8 cellular contexts compared by ENCODE assay signal in the genomic region with DNA sequence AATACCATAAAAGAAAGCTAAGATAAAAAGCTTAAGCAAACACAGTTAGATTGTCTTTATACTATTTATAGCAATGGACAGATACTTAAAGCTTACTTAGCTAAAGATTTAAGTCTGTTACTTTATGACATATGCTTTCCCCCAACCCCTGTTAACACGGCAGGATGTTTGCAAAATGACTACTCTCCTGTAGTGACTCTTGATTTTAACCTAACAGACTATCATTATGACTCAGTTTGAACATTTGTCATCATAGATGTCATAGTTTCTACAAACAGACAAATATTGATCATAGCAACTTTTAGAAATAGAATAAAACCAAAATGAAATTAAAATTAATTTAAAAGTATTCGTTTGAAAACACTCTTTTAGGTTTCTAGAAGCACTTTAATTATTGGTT. TPM values are rescaled to one million over a fixed set of nuclear protein-coding genes. Genes with fewer than 3 reads are reported as not detected.
DNase-seq lines count a peak whose midpoint lies in the region; ATAC-seq, FAIRE-seq and TF ChIP-seq lines count a peak whose summit lies in the region.

No MANE protein-coding gene starts in this region.

- no peak for TF ChIP-seq RAD21 in SK-N-SH (IDR thresholded peaks at IDR 0.05; ENCODE audit: low read length)

- ATAC-seq in GM18502 (IDR thresholded peaks at IDR 0.05; ENCODE audit: poor library complexity, unreplicated experiment) (peak; percentile 99), GM21381 (IDR thresholded peaks at IDR 0.05; ENCODE audit: unreplicated experiment) (peak; percentile 91), HG03378 (IDR thresholded peaks at IDR 0.05; ENCODE audit: unreplicated experiment) (peak; percentile 97)

- no peaks in the 10 kb centered on the region for H3K9me2 ChIP-seq in SK-N-SH

- H2BK12ac ChIP-seq in trophoblast cell (ENCODE audit: low read length), result no peak overlapping the region

- H4K8ac ChIP-seq in trophoblast cell (ENCODE audit: low read depth, low read length), result no peak overlapping the region

- no peak overlapping the region for H3K27ac ChIP-seq in SK-N-SH (ENCODE audit: low read depth in 2 of 2, low read length in 1 of 2)
- no peak overlapping the region for H3K27ac ChIP-seq in trophoblast cell (ENCODE audit: low read depth, low read length)

- H3K4me1 ChIP-seq in SK-N-SH (ENCODE audit: control insufficient read depth in 1 of 2, insufficient read depth in 2 of 2, low read depth in 1 of 2, low read length in 1 of 2), result no peaks in the 10 kb centered on the region
- H3K4me1 ChIP-seq in trophoblast cell (ENCODE audit: control insufficient read depth in 1 of 2, insufficient read depth in 2 of 2, low read length in 2 of 2), result no peaks in the 10 kb centered on the region

- WGBS in SK-N-SH (ENCODE audit: low lambda C conversion rate), result 56% methylated on average over 2 of the region's 2 CpGs
- WGBS in trophoblast cell (ENCODE audit: extremely low coverage, insufficient coverage, insufficient read length), result no CpG with 5 or more reads among the region's 2 CpGs

- 0 out of 2 replicates have a peak, but pooled peaks cover 3% of the 10 kb centered on the region for H3K9me3 ChIP-seq in SK-N-SH
- H3K9me3 ChIP-seq in trophoblast cell (ENCODE audit: insufficient read depth, low read depth, low read length), result no peaks in the 10 kb centered on the region

- H3K23ac ChIP-seq in trophoblast cell (ENCODE audit: low read length), result no peak overlapping the region

- H2BK5ac ChIP-seq in trophoblast cell (ENCODE audit: low read depth, low read length, poor library complexity), result no peak overlapping the region

- H3K4me2 ChIP-seq in SK-N-SH (no peak overlapping the region), trophoblast cell (ENCODE audit: low read length) (no peak overlapping the region)

- no peaks in the 10 kb centered on the region for H4K20me1 ChIP-seq in SK-N-SH (ENCODE audit: insufficient read depth)

- no peaks in the 10 kb centered on the region for H3K79me2 ChIP-seq in SK-N-SH (ENCODE audit: insufficient read depth)
- H3K79me2 ChIP-seq in trophoblast cell (ENCODE audit: control insufficient read depth, insufficient read depth, low read length, poor library complexity), result no peaks in the 10 kb centered on the region

- no peak for FAIRE-seq in bronchial epithelial cell (lab: Jason Lieb, UNC)

- H3K9ac ChIP-seq in SK-N-SH, result no peak overlapping the region
- H3K9ac ChIP-seq in trophoblast cell (ENCODE audit: low read length), result no peak overlapping the region

- H3K36me3 ChIP-seq in bronchial epithelial cell (ENCODE audit: control insufficient read depth, insufficient read depth, low read length), result no peaks in the 10 kb centered on the region
- no peaks in the 10 kb centered on the region for H3K36me3 ChIP-seq in SK-N-SH (replicated peaks in 1 of 2; ENCODE audit: control insufficient read depth in 1 of 2, insufficient read depth in 2 of 2, low read length in 1 of 2)
- H3K36me3 ChIP-seq in trophoblast cell (ENCODE audit: control insufficient read depth in 1 of 2, insufficient read depth in 2 of 2, low read length in 2 of 2), result no peaks in the 10 kb centered on the region

- no peak overlapping the region for H4K91ac ChIP-seq in trophoblast cell (ENCODE audit: low read depth, low read length)

- no peaks in the 10 kb centered on the region for H3K27me3 ChIP-seq in bronchial epithelial cell (ENCODE audit: control insufficient read depth, insufficient read depth, low read length)
- no peaks in the 10 kb centered on the region for H3K27me3 ChIP-seq in SK-N-SH (ENCODE audit: insufficient read depth)
- no peaks in the 10 kb centered on the region for H3K27me3 ChIP-seq in trophoblast cell (ENCODE audit: insufficient read depth, low read length)

- no peak overlapping the region for H3K4ac ChIP-seq in trophoblast cell (ENCODE audit: low read depth, low read length)

- no peak overlapping the region for H3K18ac ChIP-seq in trophoblast cell (ENCODE audit: low read length)

- H2BK120ac ChIP-seq in trophoblast cell (ENCODE audit: insufficient read depth, low read length, poor library complexity), result no peak overlapping the region

- no peaks in the 10 kb centered on the region for H3F3A ChIP-seq in SK-N-SH (replicated peaks; ENCODE audit: insufficient read depth)

- POLR2A ChIA-PET in SK-N-SH (lab: Yijun Ruan, JAX), result no interaction called here

- TF ChIP-seq EP300 in SK-N-SH (IDR thresholded peaks at IDR 0.05; ENCODE audit: borderline replicate concordance in 1 of 2, low read depth in 1 of 2, low read length in 1 of 2), result no peak

- DNase-seq in bronchial epithelial cell (ENCODE audit: low read depth) (peak; percentile 97), SK-N-SH (no peak), SIG-M5 treated with dmso at 0.1 percent for 504 hours (lab: John Stamatoyannopoulos, UW; ENCODE audit: unreplicated experiment) (no peak), NCI-H1436 treated with DMSO at 0.1 percent for 48 hours (lab: John Stamatoyannopoulos, UW) (no peak), trophoblast cell (no peak)

- TF ChIP-seq CTCF in bronchial epithelial cell (IDR thresholded peaks at IDR 0.05; ENCODE audit: insufficient read depth, low read length, severe bottlenecking) (no peak), SK-N-SH (IDR thresholded peaks at IDR 0.05) (no peak)

- no peaks in the 10 kb centered on the region for H3K79me1 ChIP-seq in trophoblast cell (ENCODE audit: low read length)

- no peak overlapping the region for H4K12ac ChIP-seq in trophoblast cell (ENCODE audit: low read depth, low read length)

- no peak overlapping the region for H2AK5ac ChIP-seq in trophoblast cell (ENCODE audit: low read length)

- H2AFZ ChIP-seq in SK-N-SH (ENCODE audit: low read depth), result no peak overlapping the region
- no peak overlapping the region for H2AFZ ChIP-seq in trophoblast cell (ENCODE audit: insufficient read depth, low read length, poor library complexity)

- CTCF ChIA-PET in SK-N-SH (lab: Yijun Ruan, JAX), result no interaction called here

- H3K14ac ChIP-seq in trophoblast cell (ENCODE audit: low read length), result no peak overlapping the region

- no peak overlapping the region for H3K4me3 ChIP-seq in bronchial epithelial cell (ENCODE audit: low read depth, low read length)
- no peak overlapping the region for H3K4me3 ChIP-seq in SK-N-SH (ENCODE audit: low read depth in 2 of 2, low read length in 1 of 2)
- H3K4me3 ChIP-seq in trophoblast cell (ENCODE audit: low read depth, low read length), result no peak overlapping the region

TF ChIP-seq in SK-N-SH, 30 proteins besides CTCF, POLR2A, EP300 and RAD21 (continues in another document):
- no peak for TF ChIP-seq SMC3 (IDR thresholded peaks at IDR 0.05; ENCODE audit: low read depth, low read length)
- TF ChIP-seq, protein P1, sequence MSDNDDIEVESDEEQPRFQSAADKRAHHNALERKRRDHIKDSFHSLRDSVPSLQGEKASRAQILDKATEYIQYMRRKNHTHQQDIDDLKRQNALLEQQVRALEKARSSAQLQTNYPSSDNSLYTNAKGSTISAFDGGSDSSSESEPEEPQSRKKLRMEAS (IDR thresholded peaks at IDR 0.05; ENCODE audit: low read depth), result no peak
- no peak for TF ChIP-seq FOSL2 (IDR thresholded peaks at IDR 0.05; ENCODE audit: borderline replicate concordance, low read depth)
- TF ChIP-seq, protein P2, sequence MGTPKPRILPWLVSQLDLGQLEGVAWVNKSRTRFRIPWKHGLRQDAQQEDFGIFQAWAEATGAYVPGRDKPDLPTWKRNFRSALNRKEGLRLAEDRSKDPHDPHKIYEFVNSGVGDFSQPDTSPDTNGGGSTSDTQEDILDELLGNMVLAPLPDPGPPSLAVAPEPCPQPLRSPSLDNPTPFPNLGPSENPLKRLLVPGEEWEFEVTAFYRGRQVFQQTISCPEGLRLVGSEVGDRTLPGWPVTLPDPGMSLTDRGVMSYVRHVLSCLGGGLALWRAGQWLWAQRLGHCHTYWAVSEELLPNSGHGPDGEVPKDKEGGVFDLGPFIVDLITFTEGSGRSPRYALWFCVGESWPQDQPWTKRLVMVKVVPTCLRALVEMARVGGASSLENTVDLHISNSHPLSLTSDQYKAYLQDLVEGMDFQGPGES (IDR thresholded peaks at IDR 0.05; ENCODE audit: low read depth, low read length), result no peak
- TF ChIP-seq, protein P3, sequence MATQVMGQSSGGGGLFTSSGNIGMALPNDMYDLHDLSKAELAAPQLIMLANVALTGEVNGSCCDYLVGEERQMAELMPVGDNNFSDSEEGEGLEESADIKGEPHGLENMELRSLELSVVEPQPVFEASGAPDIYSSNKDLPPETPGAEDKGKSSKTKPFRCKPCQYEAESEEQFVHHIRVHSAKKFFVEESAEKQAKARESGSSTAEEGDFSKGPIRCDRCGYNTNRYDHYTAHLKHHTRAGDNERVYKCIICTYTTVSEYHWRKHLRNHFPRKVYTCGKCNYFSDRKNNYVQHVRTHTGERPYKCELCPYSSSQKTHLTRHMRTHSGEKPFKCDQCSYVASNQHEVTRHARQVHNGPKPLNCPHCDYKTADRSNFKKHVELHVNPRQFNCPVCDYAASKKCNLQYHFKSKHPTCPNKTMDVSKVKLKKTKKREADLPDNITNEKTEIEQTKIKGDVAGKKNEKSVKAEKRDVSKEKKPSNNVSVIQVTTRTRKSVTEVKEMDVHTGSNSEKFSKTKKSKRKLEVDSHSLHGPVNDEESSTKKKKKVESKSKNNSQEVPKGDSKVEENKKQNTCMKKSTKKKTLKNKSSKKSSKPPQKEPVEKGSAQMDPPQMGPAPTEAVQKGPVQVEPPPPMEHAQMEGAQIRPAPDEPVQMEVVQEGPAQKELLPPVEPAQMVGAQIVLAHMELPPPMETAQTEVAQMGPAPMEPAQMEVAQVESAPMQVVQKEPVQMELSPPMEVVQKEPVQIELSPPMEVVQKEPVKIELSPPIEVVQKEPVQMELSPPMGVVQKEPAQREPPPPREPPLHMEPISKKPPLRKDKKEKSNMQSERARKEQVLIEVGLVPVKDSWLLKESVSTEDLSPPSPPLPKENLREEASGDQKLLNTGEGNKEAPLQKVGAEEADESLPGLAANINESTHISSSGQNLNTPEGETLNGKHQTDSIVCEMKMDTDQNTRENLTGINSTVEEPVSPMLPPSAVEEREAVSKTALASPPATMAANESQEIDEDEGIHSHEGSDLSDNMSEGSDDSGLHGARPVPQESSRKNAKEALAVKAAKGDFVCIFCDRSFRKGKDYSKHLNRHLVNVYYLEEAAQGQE (IDR thresholded peaks at IDR 0.05; ENCODE audit: low read depth, low read length), result no peak

RNA-seq across cellular contexts. Expression of a gene that starts 7.8 kb away (rescaled TPM):
- 32.9 and 37.3 TPM in 2 replicates for total RNA-seq in bronchial epithelial cell
- polyA plus RNA-seq in SK-N-SH (2012; rRNA removed), result 26.9 and 36.5 TPM in 2 replicates
- 37.1 and 46.6 TPM in 2 replicates for polyA plus RNA-seq in SK-N-SH (2012; cell fraction: cytosol; rRNA removed)
- polyA plus RNA-seq in SK-N-SH (2012; cell fraction: nucleus; rRNA removed), result 33.7 and 52.1 TPM in 2 replicates
- 22.3 and 23.4 TPM in 2 replicates for polyA plus RNA-seq in trophoblast cell (2013)

RNA-seq across cellular contexts. Expression of a gene that starts 12.5 kb away (rescaled TPM):
- 20.4 and 35.5 TPM in 2 replicates for total RNA-seq in bronchial epithelial cell
- polyA plus RNA-seq in SK-N-SH (2012; rRNA removed), result 15.5 and 18.4 TPM in 2 replicates
- 23.0 and 28.1 TPM in 2 replicates for polyA plus RNA-seq in SK-N-SH (2012; cell fraction: cytosol; rRNA removed)
- 17.9 and 31.5 TPM in 2 replicates for polyA plus RNA-seq in SK-N-SH (2012; cell fraction: nucleus; rRNA removed)
- 10.1 and 10.3 TPM in 2 replicates for polyA plus RNA-seq in trophoblast cell (2013)

RNA-seq across cellular contexts. Expression of a gene that starts 36.9 kb away (rescaled TPM):
- total RNA-seq in bronchial epithelial cell, result not detected in 2 replicates
- 0.54 and 0.77 TPM in 2 replicates for polyA plus RNA-seq in SK-N-SH (2012; rRNA removed)
- 0.89 and 1.1 TPM in 2 replicates for polyA plus RNA-seq in SK-N-SH (2012; cell fraction: cytosol; rRNA removed)
- polyA plus RNA-seq in SK-N-SH (2012; cell fraction: nucleus; rRNA removed), result 0.94 and 0.97 TPM in 2 replicates
- polyA plus RNA-seq in trophoblast cell (2013), result not detected in 2 replicates
